In genomic region chr6:4775591-4776492, GRCh38 we compare ENCODE assay signal across 1 cellular context.
TF ChIP-seq lines count a peak whose summit lies in the region.

CDYL (plus strand) TSS chr6:4776404; CDS start chr6:4776784, 380 bp downstream.

TF ChIP-seq in HEK293, 187 proteins besides CTCF, POLR2A, EP300 and RAD21 (continued from another document and continues in another):
- TF ChIP-seq ZNF776 (tag by site-specific recombination; IDR thresholded peaks at IDR 0.05; ENCODE audit: borderline replicate concordance) (no peak), ZNF138 (tag by site-specific recombination; IDR thresholded peaks at IDR 0.05; ENCODE audit: borderline replicate concordance) (no peak), ZNF350 (tag by site-specific recombination; IDR thresholded peaks at IDR 0.05) (0 out of 2 replicates have a peak, but pooled peaks have one; percentile 19), ZNF600 (tag by site-specific recombination; IDR thresholded peaks at IDR 0.05) (no peak), SETDB1 (IDR thresholded peaks at IDR 0.05; ENCODE audit: insufficient read length, low read length) (no peak), ZNF174 (tag by site-specific recombination; IDR thresholded peaks at IDR 0.05) (0 out of 2 replicates have a peak, but pooled peaks have one; percentile 83), GLIS1 (tag by site-specific recombination; IDR thresholded peaks at IDR 0.05) (no peak), ZNF596 (tag by site-specific recombination; IDR thresholded peaks at IDR 0.05) (peak; percentile 83), ZNF843 (tag by site-specific recombination; IDR thresholded peaks at IDR 0.05) (no peak), ZNF514 (tag by site-specific recombination; IDR thresholded peaks at IDR 0.05) (no peak), ZNF692 (tag by site-specific recombination; IDR thresholded peaks at IDR 0.05) (no peak), ZNF324 (tag by site-specific recombination; IDR thresholded peaks at IDR 0.05) (no peak), ELK4 (IDR thresholded peaks at IDR 0.05; ENCODE audit: borderline replicate concordance, low read depth, low read length) (no peak), ZNF558 (tag by site-specific recombination; IDR thresholded peaks at IDR 0.05) (no peak), ZNF366 (tag by site-specific recombination; conservative IDR thresholded peaks at IDR 0.05) (no peak), ZNF223 (tag by site-specific recombination; IDR thresholded peaks at IDR 0.05) (no peak), ZNF302 (tag by site-specific recombination; IDR thresholded peaks at IDR 0.05; ENCODE audit: low read depth) (no peak), ZNF48 (tag by site-specific recombination; IDR thresholded peaks at IDR 0.05) (no peak), ZNF292 (tag by site-specific recombination; IDR thresholded peaks at IDR 0.05; ENCODE audit: borderline replicate concordance, low read depth) (no peak), ZNF670 (tag by site-specific recombination; IDR thresholded peaks at IDR 0.05; ENCODE audit: low read depth) (no peak), ZNF629 (tag by site-specific recombination; IDR thresholded peaks at IDR 0.05) (no peak), ZNF132 (tag by site-specific recombination; IDR thresholded peaks at IDR 0.05; ENCODE audit: borderline replicate concordance) (no peak), ZNF548 (tag by site-specific recombination; IDR thresholded peaks at IDR 0.05) (no peak), ZFHX2 (tag by site-specific recombination; conservative IDR thresholded peaks at IDR 0.05) (peak; percentile 52), AEBP2 (tag by site-specific recombination; IDR thresholded peaks at IDR 0.05; ENCODE audit: borderline replicate concordance) (no peak), ZNF792 (tag by site-specific recombination; IDR thresholded peaks at IDR 0.05) (no peak), PRDM6 (tag by site-specific recombination; IDR thresholded peaks at IDR 0.05) (no peak), ZNF184 (tag by site-specific recombination; IDR thresholded peaks at IDR 0.05) (no peak), GLI4 (tag by site-specific recombination; IDR thresholded peaks at IDR 0.05) (no peak), ZBTB26 (tag by site-specific recombination; optimal IDR thresholded peaks at IDR 0.05) (peak; percentile 34), ZNF610 (tag by site-specific recombination; IDR thresholded peaks at IDR 0.05; ENCODE audit: borderline replicate concordance) (no peak), ZNF248 (tag by site-specific recombination; IDR thresholded peaks at IDR 0.05) (no peak), ZNF266 (tag by site-specific recombination; IDR thresholded peaks at IDR 0.05; ENCODE audit: low read depth) (no peak), ZBTB44 (tag by site-specific recombination; IDR thresholded peaks at IDR 0.05) (no peak), ZBTB8A (tag by site-specific recombination; IDR thresholded peaks at IDR 0.05) (peak; percentile 64; the same call in 1 of the 2 replicates), ZBTB7A (tag by site-specific recombination; IDR thresholded peaks at IDR 0.05; ENCODE audit: low read depth) (no peak), ZNF239 (tag by site-specific recombination; IDR thresholded peaks at IDR 0.05) (no peak), ZNF449 (tag by site-specific recombination; IDR thresholded peaks at IDR 0.05) (no peak), ZXDB (tag by site-specific recombination; IDR thresholded peaks at IDR 0.05) (no peak), ZNF571 (tag by site-specific recombination; IDR thresholded peaks at IDR 0.05) (no peak), SALL2 (tag by site-specific recombination; IDR thresholded peaks at IDR 0.05; ENCODE audit: borderline replicate concordance) (no peak), ZNF148 (tag by site-specific recombination; IDR thresholded peaks at IDR 0.05; ENCODE audit: borderline replicate concordance) (no peak), ZNF626 (tag by site-specific recombination; IDR thresholded peaks at IDR 0.05) (no peak), ZNF146 (tag by site-specific recombination; IDR thresholded peaks at IDR 0.05) (no peak), PRDM10 (tag by site-specific recombination; IDR thresholded peaks at IDR 0.05) (no peak), OSR2 (tag by site-specific recombination; IDR thresholded peaks at IDR 0.05) (no peak), ZNF433 (tag by site-specific recombination; IDR thresholded peaks at IDR 0.05; ENCODE audit: low read depth) (no peak), ZNF121 (tag by site-specific recombination; IDR thresholded peaks at IDR 0.05) (no peak), ZNF704 (tag by site-specific recombination; IDR thresholded peaks at IDR 0.05) (no peak), MYNN (tag by site-specific recombination; IDR thresholded peaks at IDR 0.05; ENCODE audit: borderline replicate concordance) (no peak), ZNF311 (tag by site-specific recombination; IDR thresholded peaks at IDR 0.05; ENCODE audit: borderline replicate concordance) (no peak), ZNF830 (tag by site-specific recombination; IDR thresholded peaks at IDR 0.05; ENCODE audit: low read depth) (no peak)
